In the genomic region with DNA sequence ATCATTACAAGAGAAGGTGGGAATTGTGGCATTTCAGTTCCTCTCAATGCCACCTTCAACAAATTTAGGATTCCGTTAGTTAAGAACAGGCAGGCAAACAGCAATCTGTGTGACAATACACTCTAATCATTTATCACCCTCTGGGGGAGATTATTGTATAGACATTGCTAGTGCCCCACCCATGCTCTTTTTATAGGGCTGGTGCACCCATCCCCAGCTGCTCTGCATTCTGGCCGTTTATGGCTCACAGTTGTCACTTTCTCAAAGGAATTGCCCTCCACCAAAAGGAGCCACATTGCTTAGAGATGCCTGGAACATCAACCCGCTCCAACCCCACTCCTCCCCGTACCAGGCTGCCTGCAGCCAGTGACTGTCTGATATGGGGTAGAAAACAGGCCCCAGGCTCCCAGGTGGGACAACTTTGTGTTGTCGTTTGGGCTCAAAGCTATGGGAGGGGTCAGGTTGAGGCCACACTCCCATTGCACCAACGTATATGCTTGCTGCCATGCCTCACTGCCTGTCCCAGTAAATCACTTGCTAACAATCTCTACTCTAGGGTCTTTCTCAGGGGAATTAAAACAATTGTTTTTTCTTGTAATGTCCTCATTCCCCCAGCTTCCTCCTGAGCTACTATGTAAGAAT, we compare ENCODE assay signal across 2 cellular contexts.
TF ChIP-seq lines count a peak whose summit lies in the region.

No MANE protein-coding gene starts in this region.

TF ChIP-seq in IMR-90, 13 proteins besides CTCF, POLR2A, EP300 and RAD21:
- TF ChIP-seq MAZ (IDR thresholded peaks at IDR 0.05; ENCODE audit: borderline replicate concordance, low read depth, low read length) (no peak), BHLHE40 (IDR thresholded peaks at IDR 0.05; ENCODE audit: low read depth, low read length) (no peak), RFX5 (IDR thresholded peaks at IDR 0.05; ENCODE audit: low read depth, low read length) (no peak), RCOR1 (IDR thresholded peaks at IDR 0.05; ENCODE audit: insufficient replicate concordance, low read length) (no peak), CHD1 (IDR thresholded peaks at IDR 0.05; ENCODE audit: low read depth, low read length) (no peak), MAFK (IDR thresholded peaks at IDR 0.05; ENCODE audit: low read depth, low read length) (no peak), CEBPB (IDR thresholded peaks at IDR 0.05; ENCODE audit: low read depth, low read length) (no peak), MXI1 (IDR thresholded peaks at IDR 0.05; ENCODE audit: borderline replicate concordance, low read depth, low read length) (no peak), FOS (IDR thresholded peaks at IDR 0.05; ENCODE audit: low read depth, low read length) (no peak)
- TF ChIP-seq, protein P1, sequence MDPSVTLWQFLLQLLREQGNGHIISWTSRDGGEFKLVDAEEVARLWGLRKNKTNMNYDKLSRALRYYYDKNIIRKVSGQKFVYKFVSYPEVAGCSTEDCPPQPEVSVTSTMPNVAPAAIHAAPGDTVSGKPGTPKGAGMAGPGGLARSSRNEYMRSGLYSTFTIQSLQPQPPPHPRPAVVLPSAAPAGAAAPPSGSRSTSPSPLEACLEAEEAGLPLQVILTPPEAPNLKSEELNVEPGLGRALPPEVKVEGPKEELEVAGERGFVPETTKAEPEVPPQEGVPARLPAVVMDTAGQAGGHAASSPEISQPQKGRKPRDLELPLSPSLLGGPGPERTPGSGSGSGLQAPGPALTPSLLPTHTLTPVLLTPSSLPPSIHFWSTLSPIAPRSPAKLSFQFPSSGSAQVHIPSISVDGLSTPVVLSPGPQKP (IDR thresholded peaks at IDR 0.05; ENCODE audit: borderline replicate concordance, low read depth, low read length), result no peak

TF ChIP-seq in GM12878, 131 proteins besides CTCF, POLR2A, EP300 and RAD21:
- TF ChIP-seq, protein P2, sequence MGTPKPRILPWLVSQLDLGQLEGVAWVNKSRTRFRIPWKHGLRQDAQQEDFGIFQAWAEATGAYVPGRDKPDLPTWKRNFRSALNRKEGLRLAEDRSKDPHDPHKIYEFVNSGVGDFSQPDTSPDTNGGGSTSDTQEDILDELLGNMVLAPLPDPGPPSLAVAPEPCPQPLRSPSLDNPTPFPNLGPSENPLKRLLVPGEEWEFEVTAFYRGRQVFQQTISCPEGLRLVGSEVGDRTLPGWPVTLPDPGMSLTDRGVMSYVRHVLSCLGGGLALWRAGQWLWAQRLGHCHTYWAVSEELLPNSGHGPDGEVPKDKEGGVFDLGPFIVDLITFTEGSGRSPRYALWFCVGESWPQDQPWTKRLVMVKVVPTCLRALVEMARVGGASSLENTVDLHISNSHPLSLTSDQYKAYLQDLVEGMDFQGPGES (IDR thresholded peaks at IDR 0.05), result no peak
- TF ChIP-seq, protein P3, sequence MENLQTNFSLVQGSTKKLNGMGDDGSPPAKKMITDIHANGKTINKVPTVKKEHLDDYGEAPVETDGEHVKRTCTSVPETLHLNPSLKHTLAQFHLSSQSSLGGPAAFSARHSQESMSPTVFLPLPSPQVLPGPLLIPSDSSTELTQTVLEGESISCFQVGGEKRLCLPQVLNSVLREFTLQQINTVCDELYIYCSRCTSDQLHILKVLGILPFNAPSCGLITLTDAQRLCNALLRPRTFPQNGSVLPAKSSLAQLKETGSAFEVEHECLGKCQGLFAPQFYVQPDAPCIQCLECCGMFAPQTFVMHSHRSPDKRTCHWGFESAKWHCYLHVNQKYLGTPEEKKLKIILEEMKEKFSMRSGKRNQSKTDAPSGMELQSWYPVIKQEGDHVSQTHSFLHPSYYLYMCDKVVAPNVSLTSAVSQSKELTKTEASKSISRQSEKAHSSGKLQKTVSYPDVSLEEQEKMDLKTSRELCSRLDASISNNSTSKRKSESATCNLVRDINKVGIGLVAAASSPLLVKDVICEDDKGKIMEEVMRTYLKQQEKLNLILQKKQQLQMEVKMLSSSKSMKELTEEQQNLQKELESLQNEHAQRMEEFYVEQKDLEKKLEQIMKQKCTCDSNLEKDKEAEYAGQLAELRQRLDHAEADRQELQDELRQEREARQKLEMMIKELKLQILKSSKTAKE (IDR thresholded peaks at IDR 0.05; ENCODE audit: low read depth, poor library complexity, severe bottlenecking), result no peak
- TF ChIP-seq BACH1 (IDR thresholded peaks at IDR 0.05; ENCODE audit: borderline replicate concordance), result no peak
- TF ChIP-seq POLR2AphosphoS2 (IDR thresholded peaks at IDR 0.05; ENCODE audit: low read depth, low read length), result no peak
- TF ChIP-seq, protein P4, sequence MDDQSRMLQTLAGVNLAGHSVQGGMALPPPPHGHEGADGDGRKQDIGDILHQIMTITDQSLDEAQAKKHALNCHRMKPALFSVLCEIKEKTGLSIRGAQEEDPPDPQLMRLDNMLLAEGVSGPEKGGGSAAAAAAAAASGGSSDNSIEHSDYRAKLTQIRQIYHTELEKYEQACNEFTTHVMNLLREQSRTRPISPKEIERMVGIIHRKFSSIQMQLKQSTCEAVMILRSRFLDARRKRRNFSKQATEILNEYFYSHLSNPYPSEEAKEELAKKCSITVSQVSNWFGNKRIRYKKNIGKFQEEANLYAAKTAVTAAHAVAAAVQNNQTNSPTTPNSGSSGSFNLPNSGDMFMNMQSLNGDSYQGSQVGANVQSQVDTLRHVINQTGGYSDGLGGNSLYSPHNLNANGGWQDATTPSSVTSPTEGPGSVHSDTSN (IDR thresholded peaks at IDR 0.05; ENCODE audit: insufficient replicate concordance, low read depth, low read length), result no peak
- TF ChIP-seq POLR2AphosphoS5 (IDR thresholded peaks at IDR 0.05; ENCODE audit: low read length), result no peak
- TF ChIP-seq CBX3 (IDR thresholded peaks at IDR 0.05; ENCODE audit: borderline replicate concordance, low read depth), result no peak
- TF ChIP-seq, protein P5, sequence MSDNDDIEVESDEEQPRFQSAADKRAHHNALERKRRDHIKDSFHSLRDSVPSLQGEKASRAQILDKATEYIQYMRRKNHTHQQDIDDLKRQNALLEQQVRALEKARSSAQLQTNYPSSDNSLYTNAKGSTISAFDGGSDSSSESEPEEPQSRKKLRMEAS (IDR thresholded peaks at IDR 0.05; ENCODE audit: low read depth, low read length), result no peak
- TF ChIP-seq ZZZ3 (IDR thresholded peaks at IDR 0.05; ENCODE audit: control insufficient read depth, insufficient read length, low read depth), result no peak
- no peak for TF ChIP-seq STAT1 (conservative IDR thresholded peaks at IDR 0.05)
